9 cellular contexts compared by ENCODE assay signal in the genomic region with DNA sequence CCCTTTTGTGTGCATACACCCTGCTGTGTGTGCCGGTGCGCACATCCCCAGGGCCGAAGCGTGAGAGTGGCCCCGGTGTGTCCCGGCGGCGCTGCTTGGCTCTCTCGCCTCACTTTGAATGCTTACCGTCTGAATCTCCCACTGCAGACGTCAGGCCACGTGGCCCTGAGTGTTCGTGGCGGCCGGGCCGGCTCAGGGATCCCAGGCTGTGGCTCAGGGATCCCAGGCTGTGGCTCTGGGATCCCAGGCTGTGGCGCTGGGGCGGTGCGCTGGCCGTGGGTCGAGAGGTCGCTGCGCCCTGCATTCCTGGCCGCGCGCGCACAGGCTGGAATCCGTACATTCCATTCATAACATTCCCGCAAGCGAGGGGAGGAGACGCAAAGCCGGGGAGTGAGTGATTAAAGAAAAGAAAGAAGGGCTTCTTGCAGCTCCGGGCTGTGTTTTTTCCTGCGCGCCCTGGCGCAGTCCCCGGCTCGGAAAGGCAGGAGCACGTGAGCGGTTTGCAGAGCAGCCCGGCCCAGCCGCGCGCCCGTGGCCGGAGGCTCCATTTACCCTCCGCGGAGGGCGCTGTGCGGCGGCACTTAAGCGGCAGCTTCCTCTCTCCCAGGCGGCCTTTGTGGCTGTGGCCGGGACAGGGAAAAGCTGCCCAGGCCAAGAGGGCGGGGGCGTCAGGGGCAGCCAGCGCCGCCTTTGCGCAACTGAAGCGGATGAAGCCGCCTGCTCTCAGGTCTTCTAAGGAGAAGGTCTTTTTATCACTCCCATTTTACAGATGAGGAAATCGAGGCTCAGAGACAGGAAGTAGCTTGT.
DNase-seq lines count a peak whose midpoint lies in the region; ATAC-seq and TF ChIP-seq lines count a peak whose summit lies in the region.
"Had no signal": no experiment of that assay in that cellular context is flagged by ENCODE, and none has a peak within 500 bp of the region (broad histone marks: within the 10 kb centered on the region; RNA-seq: fewer than 3 reads in every experiment).

No MANE protein-coding gene starts in this region.

- TF ChIP-seq POLR2A in lower leg skin (IDR thresholded peaks at IDR 0.05) = no peak

- no peak overlapping the region for H3K27ac Mint-ChIP-seq in natural killer cell
- H3K27ac Mint-ChIP-seq: activated naive CD8-positive, alpha-beta T cell had no signal

- DNase-seq in AG10803 (ENCODE audit: low read depth) (peak; percentile 97), NCI-H2227 treated with DMSO at 0.1 percent for 48 hours (lab: John Stamatoyannopoulos, UW) (peak; percentile 15), lower leg skin (ENCODE audit: low spot score in 2 of 2) (peak; percentile 47 to 93), natural killer cell (no peak)
- no peak for DNase-seq in activated T-cell treated with anti-CD3 and anti-CD28 coated beads, Interleukin-2, amount 50 U/mL, for 48 hours

- H3K9me3 ChIP-seq in ectodermal cell (ENCODE audit: control insufficient read depth, low read length) = no peaks in the 10 kb centered on the region
- H3K9me3 ChIP-seq in thymus (ENCODE audit: control insufficient read depth) = no peaks in the 10 kb centered on the region

- 5 to 6% methylated on average over 62 of the region's 62 CpGs for WGBS in ectodermal cell, 2 experiments
- WGBS in lower leg skin, 2 donors = 2 to 3% methylated on average over 58 to 60 of the region's 62 CpGs
- 6% methylated on average over 62 of the region's 62 CpGs for WGBS in thymus

- no peak; the same call in 1 of the 2 replicates for TF ChIP-seq CTCF in AG10803 (conservative IDR thresholded peaks at IDR 0.05; ENCODE audit: low read length)
- no peak for TF ChIP-seq CTCF in lower leg skin (IDR thresholded peaks at IDR 0.05)
- TF ChIP-seq CTCF in natural killer cell (IDR thresholded peaks at IDR 0.05) = no peak

- peaks cover 14 to 23% of the 10 kb centered on the region in 2 donors for H3K27me3 Mint-ChIP-seq in natural killer cell (ENCODE audit: low read depth in 2 of 2)

- no peaks in the 10 kb centered on the region for H3K36me3 Mint-ChIP-seq in natural killer cell
- H3K36me3 Mint-ChIP-seq: activated naive CD8-positive, alpha-beta T cell had no signal

- ATAC-seq in natural killer cell = no peak
- ATAC-seq in GM21526 (IDR thresholded peaks at IDR 0.05; ENCODE audit: low FRiP score, unreplicated experiment) = no peak

- no peak overlapping the region for H3K4me3 Mint-ChIP-seq in natural killer cell
- H3K4me3 Mint-ChIP-seq: activated naive CD8-positive, alpha-beta T cell had no signal

- peak overlapping the region; percentile 52 for H3K4me3 ChIP-seq in AG10803 (ENCODE audit: low read length)
- H3K4me3 ChIP-seq in ectodermal cell (ENCODE audit: insufficient read depth, low read depth, low read length) = peak overlapping the region; percentile 36
- H3K4me3 ChIP-seq in lower leg skin (ENCODE audit: low read depth, poor library complexity, severe bottlenecking) = no peak overlapping the region
- no peak overlapping the region for H3K4me3 ChIP-seq in thymus (ENCODE audit: low read length)

- H3K27ac ChIP-seq in ectodermal cell (ENCODE audit: insufficient read depth, low read depth, low read length, poor library complexity, severe bottlenecking) (peak overlapping the region; percentile 96), thymus (ENCODE audit: low read depth) (peak overlapping the region; percentile 55)

- H3K9me3 Mint-ChIP-seq in natural killer cell = no peaks in the 10 kb centered on the region

- H3K36me3 ChIP-seq in ectodermal cell (ENCODE audit: control insufficient read depth, insufficient read depth, low read length) (no peaks in the 10 kb centered on the region), thymus (ENCODE audit: control insufficient read depth, insufficient read depth) (no peaks in the 10 kb centered on the region)

- peaks cover 0 to 4% of the 10 kb centered on the region in 2 donors for H3K4me1 Mint-ChIP-seq in natural killer cell

- peaks cover 14% of the 10 kb centered on the region for H3K4me1 ChIP-seq in ectodermal cell (ENCODE audit: control insufficient read depth, insufficient read depth, low read length)
- no peaks in the 10 kb centered on the region for H3K4me1 ChIP-seq in thymus (ENCODE audit: control insufficient read depth, insufficient read depth, low read length)

- H3K27me3 ChIP-seq in ectodermal cell (ENCODE audit: control insufficient read depth, insufficient read depth, low read length, poor library complexity, severe bottlenecking) (peaks cover 3% of the 10 kb centered on the region), thymus (ENCODE audit: control insufficient read depth, insufficient read depth) (peaks cover 4% of the 10 kb centered on the region)

- intact Hi-C loops in lower leg skin (cut with DNase I; ENCODE audit: low total_unique reads) = no loop called here
- intact Hi-C loops in natural killer cell (cut with micrococcal nuclease) = no loop called here

Comparison
In these comparisons a context has a peak if more than half of its experiments do, and no peak if none do; other contexts are left out.
1. DNase-seq: peak in AG10803 (single experiment), NCI-H2227 treated with DMSO at 0.1 percent for 48 hours (single experiment) and lower leg skin (2 of 2); none in activated T-cell treated with anti-CD3 and anti-CD28 coated beads, Interleukin-2, amount 50 U/mL, for 48 hours (0 of 2) and natural killer cell (single experiment).
2. H3K4me3 ChIP-seq: peak in AG10803 (single experiment) and ectodermal cell (single experiment); none in lower leg skin (single experiment) and thymus (single experiment).